16 cellular contexts compared by ENCODE assay signal in the genomic region with DNA sequence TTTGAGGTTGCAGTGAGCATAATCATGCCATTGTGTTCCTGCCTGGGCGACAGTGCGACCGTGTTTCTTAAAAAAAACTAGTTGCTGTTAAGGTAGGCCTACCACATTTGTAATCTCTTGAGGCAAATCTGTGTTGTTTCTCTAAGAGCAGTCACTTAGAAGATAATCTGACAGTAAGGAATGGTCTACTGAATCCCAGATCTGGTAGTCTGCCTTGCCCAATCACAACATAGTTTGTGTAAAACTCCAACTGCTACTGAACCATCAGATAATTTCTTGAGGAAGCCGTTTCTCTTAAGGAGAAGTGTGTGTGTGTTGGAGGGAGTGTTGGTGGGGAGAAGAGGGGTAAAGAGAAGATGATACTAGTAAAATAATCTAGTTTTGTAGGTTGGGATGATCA. TPM values are rescaled to one million over a fixed set of nuclear protein-coding genes. Genes with fewer than 3 reads are reported as not detected.
DNase-seq lines count a peak whose midpoint lies in the region; ATAC-seq and TF ChIP-seq lines count a peak whose summit lies in the region.
"Had no signal": no experiment of that assay in that cellular context is flagged by ENCODE, and none has a peak within 500 bp of the region (broad histone marks: within the 10 kb centered on the region; RNA-seq: fewer than 3 reads in every experiment).

No MANE protein-coding gene starts in this region.

- no peaks in the 10 kb centered on the region for H3K9me3 Mint-ChIP-seq in CD4-positive, alpha-beta T cell
- H3K9me3 Mint-ChIP-seq in immature natural killer cell = no peaks in the 10 kb centered on the region
- no peaks in the 10 kb centered on the region for H3K9me3 Mint-ChIP-seq in activated CD4-positive, alpha-beta T cell treated with anti-CD3 and anti-CD28 coated beads for 36 hours (ENCODE audit: low read depth)
- H3K9me3 Mint-ChIP-seq: activated CD4-positive, alpha-beta T cell treated with anti-CD3 and anti-CD28 coated beads, Interleukin-2, amount 10 ng/mL, durations not matched to agents 24 days and 14 days had no signal

- H3K4me1 Mint-ChIP-seq in CD4-positive, alpha-beta T cell (ENCODE audit: low read depth) = peaks cover 86% of the 10 kb centered on the region
- peaks cover 72 to 90% of the 10 kb centered on the region in 2 donors for H3K4me1 Mint-ChIP-seq in immature natural killer cell
- H3K4me1 Mint-ChIP-seq in activated CD4-positive, alpha-beta T cell treated with anti-CD3 and anti-CD28 coated beads for 36 hours = peaks cover 67% of the 10 kb centered on the region

- no peak overlapping the region for H2AFZ ChIP-seq in OCI-LY1 (ENCODE audit: low read length)

- DNase-seq in CD4-positive, alpha-beta T cell = no peak
- DNase-seq in GF-D8 (lab: John Stamatoyannopoulos, UW) (peak; percentile 65), immature natural killer cell (no peak), T-helper 1 cell (no peak)
- no peak for DNase-seq in activated CD4-positive, alpha-beta T cell treated with anti-CD3 and anti-CD28 coated beads for 36 hours
- DNase-seq: activated CD4-positive, alpha-beta T cell treated with anti-CD3 and anti-CD28 coated beads, Interleukin-2, amount 10 ng/mL, durations not matched to agents 24 days and 14 days; activated CD8-positive, alpha-beta memory T cell treated with anti-CD3 and anti-CD28 coated beads, Interleukin-2, amount 10 ng/mL, durations not matched to agents 7 days and 5 days; adrenal gland; lower lobe of right lung; NCI-H1105 treated with DMSO at 0.1 percent for 48 hours; NCI-H510A; SW 1271; upper lobe of right lung had no signal

- no peaks in the 10 kb centered on the region; the same call in 1 of the 2 replicates for H3F3A ChIP-seq in OCI-LY1 (ENCODE audit: insufficient read depth, low read length)

- POLR2A ChIA-PET in CD4-positive, alpha-beta T cell (lab: Charles Lee) = no interaction called here
- POLR2A ChIA-PET in activated CD4-positive, alpha-beta T cell treated with anti-CD3 and anti-CD28 coated beads for 36 hours (lab: Charles Lee) = no interaction called here

- peaks cover 5% of the 10 kb centered on the region for H3K36me3 ChIP-seq in OCI-LY1 (ENCODE audit: insufficient read depth, low read length)
- H3K36me3 ChIP-seq: adrenal gland, lower lobe of right lung, upper lobe of right lung had no signal

- peak overlapping the region; percentile 43 for H3K4me3 Mint-ChIP-seq in CD4-positive, alpha-beta T cell
- peak overlapping the region in 1 of 5 donors; percentile 9 for H3K4me3 Mint-ChIP-seq in immature natural killer cell
- no peak overlapping the region for H3K4me3 Mint-ChIP-seq in activated CD4-positive, alpha-beta T cell treated with anti-CD3 and anti-CD28 coated beads for 36 hours
- H3K4me3 Mint-ChIP-seq: activated CD4-positive, alpha-beta T cell treated with anti-CD3 and anti-CD28 coated beads, Interleukin-2, amount 10 ng/mL, durations not matched to agents 24 days and 14 days; activated CD8-positive, alpha-beta memory T cell treated with anti-CD3 and anti-CD28 coated beads, Interleukin-2, amount 10 ng/mL, durations not matched to agents 7 days and 5 days had no signal

- H3K4me2 ChIP-seq in OCI-LY1 (ENCODE audit: low read length) = peak overlapping the region; percentile 27; the same call in 1 of the 2 replicates

- H3K36me3 Mint-ChIP-seq in CD4-positive, alpha-beta T cell (ENCODE audit: low read depth) = peaks cover 9% of the 10 kb centered on the region
- no peaks in the 10 kb centered on the region for H3K36me3 Mint-ChIP-seq in immature natural killer cell
- H3K36me3 Mint-ChIP-seq in activated CD4-positive, alpha-beta T cell treated with anti-CD3 and anti-CD28 coated beads for 36 hours (ENCODE audit: low read depth) = peaks cover 11% of the 10 kb centered on the region

- H3K27me3 ChIP-seq in CD4-positive, alpha-beta T cell (ENCODE audit: control insufficient read depth, insufficient read depth, low read length) = no peaks in the 10 kb centered on the region
- H3K27me3 ChIP-seq in OCI-LY1 (ENCODE audit: insufficient read depth, low read length) = no peaks in the 10 kb centered on the region
- H3K27me3 ChIP-seq: adrenal gland, upper lobe of right lung had no signal

- no peaks in the 10 kb centered on the region for H3K27me3 Mint-ChIP-seq in CD4-positive, alpha-beta T cell
- peaks cover 5 to 7% (median 7%) of the 10 kb centered on the region in 3 donors for H3K27me3 Mint-ChIP-seq in immature natural killer cell (ENCODE audit: low read depth in 3 of 3)
- no peaks in the 10 kb centered on the region for H3K27me3 Mint-ChIP-seq in activated CD4-positive, alpha-beta T cell treated with anti-CD3 and anti-CD28 coated beads for 36 hours
- H3K27me3 Mint-ChIP-seq: activated CD4-positive, alpha-beta T cell treated with anti-CD3 and anti-CD28 coated beads, Interleukin-2, amount 10 ng/mL, durations not matched to agents 24 days and 14 days; activated CD8-positive, alpha-beta memory T cell treated with anti-CD3 and anti-CD28 coated beads, Interleukin-2, amount 10 ng/mL, durations not matched to agents 7 days and 5 days had no signal

- peak overlapping the region; percentile 13; the same call in 1 of the 2 replicates for H3K9ac ChIP-seq in OCI-LY1 (ENCODE audit: low read length)

- peaks cover 57% of the 10 kb centered on the region for H3K4me1 ChIP-seq in OCI-LY1 (ENCODE audit: insufficient read depth, low read length, severe bottlenecking)

- no peak overlapping the region for H3K27ac Mint-ChIP-seq in CD4-positive, alpha-beta T cell
- peak overlapping the region; percentile 5 to 79 (median 38) for H3K27ac Mint-ChIP-seq in immature natural killer cell
- H3K27ac Mint-ChIP-seq in activated CD4-positive, alpha-beta T cell treated with anti-CD3 and anti-CD28 coated beads for 36 hours = no peak overlapping the region
- H3K27ac Mint-ChIP-seq: activated CD4-positive, alpha-beta T cell treated with anti-CD3 and anti-CD28 coated beads, Interleukin-2, amount 10 ng/mL, durations not matched to agents 24 days and 14 days; activated CD8-positive, alpha-beta memory T cell treated with anti-CD3 and anti-CD28 coated beads, Interleukin-2, amount 10 ng/mL, durations not matched to agents 7 days and 5 days had no signal

- intact Hi-C loops in CD4-positive, alpha-beta T cell (cut with DNase I, micrococcal nuclease) = loop anchor here in 1 of 2 experiments (10.0 kb wide), 2 partner anchors 588 to 818 kb away; a partner anchor contains a TSS
- intact Hi-C loops in activated CD4-positive, alpha-beta T cell treated with anti-CD3 and anti-CD28 coated beads for 36 hours (cut with DNase I, micrococcal nuclease) = loop anchor here (10.0 kb wide), 4 partner anchors 112 to 1488 kb away; a partner anchor contains a TSS

- no peak overlapping the region for H3K4me3 ChIP-seq in OCI-LY1 (ENCODE audit: low read depth, low read length, poor library complexity, severe bottlenecking)
- H3K4me3 ChIP-seq: adrenal gland, lower lobe of right lung, upper lobe of right lung had no signal

- TF ChIP-seq CTCF in CD4-positive, alpha-beta T cell (IDR thresholded peaks at IDR 0.05) = no peak
- TF ChIP-seq CTCF in OCI-LY1 (IDR thresholded peaks at IDR 0.05; ENCODE audit: low read length) = no peak

- no peak overlapping the region for H3K27ac ChIP-seq in CD4-positive, alpha-beta T cell (ENCODE audit: low read depth, low read length)
- H3K27ac ChIP-seq in OCI-LY1 (ENCODE audit: low read depth, low read length, poor library complexity, severe bottlenecking) = peak overlapping the region; percentile 88
- H3K27ac ChIP-seq: adrenal gland, lower lobe of right lung, RWPE1, upper lobe of right lung had no signal

- H4K20me1 ChIP-seq in OCI-LY1 (ENCODE audit: insufficient read depth, low read length) = no peaks in the 10 kb centered on the region

- H3K79me2 ChIP-seq in OCI-LY1 (ENCODE audit: insufficient read depth, low read length) = peaks cover 90% of the 10 kb centered on the region

- no peaks in the 10 kb centered on the region for H3K9me2 ChIP-seq in OCI-LY1 (ENCODE audit: low read depth, low read length)

- ATAC-seq in CD4-positive, alpha-beta T cell (ENCODE audit: poor library complexity) = no peak
- no peak for ATAC-seq in HG03139 (IDR thresholded peaks at IDR 0.05; ENCODE audit: unreplicated experiment)
- no peak for ATAC-seq in activated CD4-positive, alpha-beta T cell treated with anti-CD3 and anti-CD28 coated beads for 36 hours
- ATAC-seq: activated CD8-positive, alpha-beta memory T cell treated with anti-CD3 and anti-CD28 coated beads, Interleukin-2, amount 10 ng/mL, durations not matched to agents 7 days and 5 days had no signal

- H3K9me3 ChIP-seq in CD4-positive, alpha-beta T cell (ENCODE audit: control insufficient read depth, low read length) = no peaks in the 10 kb centered on the region
- no peaks in the 10 kb centered on the region for H3K9me3 ChIP-seq in OCI-LY1 (ENCODE audit: low read length)
- H3K9me3 ChIP-seq: adrenal gland, lower lobe of right lung, upper lobe of right lung had no signal

- CTCF ChIA-PET in CD4-positive, alpha-beta T cell (lab: Charles Lee) = no interaction called here
- CTCF ChIA-PET in activated CD4-positive, alpha-beta T cell treated with anti-CD3 and anti-CD28 coated beads for 36 hours (lab: Charles Lee) = interaction anchor here (0.7 to 1.8 kb wide), 3 partner anchors 10 to 18 kb away, joined by 3 to 11 read pairs (median 5); no protein-coding TSS in a partner anchor

RNA-seq across cellular contexts. Expression of a gene that starts 5.0 kb away (rescaled TPM):
- total RNA-seq in CD4-positive, alpha-beta T cell = 10 to 100 TPM; 35.4 to 36.1 TPM
- polyA plus RNA-seq in immature natural killer cell = 10 to 100 TPM in 2 of 3 donors, 1 to 10 TPM in 1; 9.8 to 24.7 (median 12.7) TPM
- total RNA-seq in activated CD4-positive, alpha-beta T cell treated with anti-CD3 and anti-CD28 coated beads for 36 hours = 10 to 100 TPM; 20.5 to 28.9 TPM

Comparison
In these comparisons a context has a peak if more than half of its experiments do, and no peak if none do; other contexts are left out.
1. H3K27ac Mint-ChIP-seq: peak in immature natural killer cell (6 of 6); none in CD4-positive, alpha-beta T cell (single experiment) and activated CD4-positive, alpha-beta T cell treated with anti-CD3 and anti-CD28 coated beads for 36 hours (single experiment).